1 cellular context compared by ENCODE assay signal in genomic region chr17:47785538-47786123, GRCh38.
TF ChIP-seq lines count a peak whose summit lies in the region.

No MANE protein-coding gene starts in this region.

TF ChIP-seq in HepG2, 621 proteins besides CTCF, POLR2A, EP300 and RAD21 (continued from another document and continues in another):
- TF ChIP-seq, protein P1, sequence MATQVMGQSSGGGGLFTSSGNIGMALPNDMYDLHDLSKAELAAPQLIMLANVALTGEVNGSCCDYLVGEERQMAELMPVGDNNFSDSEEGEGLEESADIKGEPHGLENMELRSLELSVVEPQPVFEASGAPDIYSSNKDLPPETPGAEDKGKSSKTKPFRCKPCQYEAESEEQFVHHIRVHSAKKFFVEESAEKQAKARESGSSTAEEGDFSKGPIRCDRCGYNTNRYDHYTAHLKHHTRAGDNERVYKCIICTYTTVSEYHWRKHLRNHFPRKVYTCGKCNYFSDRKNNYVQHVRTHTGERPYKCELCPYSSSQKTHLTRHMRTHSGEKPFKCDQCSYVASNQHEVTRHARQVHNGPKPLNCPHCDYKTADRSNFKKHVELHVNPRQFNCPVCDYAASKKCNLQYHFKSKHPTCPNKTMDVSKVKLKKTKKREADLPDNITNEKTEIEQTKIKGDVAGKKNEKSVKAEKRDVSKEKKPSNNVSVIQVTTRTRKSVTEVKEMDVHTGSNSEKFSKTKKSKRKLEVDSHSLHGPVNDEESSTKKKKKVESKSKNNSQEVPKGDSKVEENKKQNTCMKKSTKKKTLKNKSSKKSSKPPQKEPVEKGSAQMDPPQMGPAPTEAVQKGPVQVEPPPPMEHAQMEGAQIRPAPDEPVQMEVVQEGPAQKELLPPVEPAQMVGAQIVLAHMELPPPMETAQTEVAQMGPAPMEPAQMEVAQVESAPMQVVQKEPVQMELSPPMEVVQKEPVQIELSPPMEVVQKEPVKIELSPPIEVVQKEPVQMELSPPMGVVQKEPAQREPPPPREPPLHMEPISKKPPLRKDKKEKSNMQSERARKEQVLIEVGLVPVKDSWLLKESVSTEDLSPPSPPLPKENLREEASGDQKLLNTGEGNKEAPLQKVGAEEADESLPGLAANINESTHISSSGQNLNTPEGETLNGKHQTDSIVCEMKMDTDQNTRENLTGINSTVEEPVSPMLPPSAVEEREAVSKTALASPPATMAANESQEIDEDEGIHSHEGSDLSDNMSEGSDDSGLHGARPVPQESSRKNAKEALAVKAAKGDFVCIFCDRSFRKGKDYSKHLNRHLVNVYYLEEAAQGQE (IDR thresholded peaks at IDR 0.05; ENCODE audit: borderline replicate concordance in 1 of 2, low read depth in 1 of 2, low read length in 2 of 2): peak; percentile 96 to 100
- no peak for TF ChIP-seq ZNF160 (CRISPR knock-in tag; IDR thresholded peaks at IDR 0.05)
- TF ChIP-seq GLI4 (CRISPR knock-in tag; IDR thresholded peaks at IDR 0.05; ENCODE audit: borderline replicate concordance): no peak
- TF ChIP-seq ETV6 (CRISPR knock-in tag; conservative IDR thresholded peaks at IDR 0.05): peak; percentile 84; the same call in 1 of the 2 replicates
- TF ChIP-seq, protein P2, sequence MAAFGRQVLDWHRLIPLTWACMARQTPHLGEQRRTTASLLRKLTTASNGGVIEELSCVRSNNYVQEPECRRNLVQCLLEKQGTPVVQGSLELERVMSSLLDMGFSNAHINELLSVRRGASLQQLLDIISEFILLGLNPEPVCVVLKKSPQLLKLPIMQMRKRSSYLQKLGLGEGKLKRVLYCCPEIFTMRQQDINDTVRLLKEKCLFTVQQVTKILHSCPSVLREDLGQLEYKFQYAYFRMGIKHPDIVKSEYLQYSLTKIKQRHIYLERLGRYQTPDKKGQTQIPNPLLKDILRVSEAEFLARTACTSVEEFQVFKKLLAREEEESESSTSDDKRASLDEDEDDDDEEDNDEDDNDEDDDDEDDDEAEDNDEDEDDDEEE (CRISPR knock-in tag; IDR thresholded peaks at IDR 0.05): no peak
- no peak for TF ChIP-seq ELF1 (CRISPR knock-in tag; IDR thresholded peaks at IDR 0.05)
- 0 out of 2 replicates have a peak, but pooled peaks have one; percentile 36 for TF ChIP-seq SNAI1 (CRISPR knock-in tag; IDR thresholded peaks at IDR 0.05; ENCODE audit: borderline replicate concordance)
- TF ChIP-seq STAT5B (CRISPR knock-in tag; IDR thresholded peaks at IDR 0.05): peak; percentile 86; the same call in 1 of the 2 replicates
- TF ChIP-seq SOX5 (CRISPR knock-in tag; IDR thresholded peaks at IDR 0.05; ENCODE audit: borderline replicate concordance): no peak
- TF ChIP-seq, protein P3, sequence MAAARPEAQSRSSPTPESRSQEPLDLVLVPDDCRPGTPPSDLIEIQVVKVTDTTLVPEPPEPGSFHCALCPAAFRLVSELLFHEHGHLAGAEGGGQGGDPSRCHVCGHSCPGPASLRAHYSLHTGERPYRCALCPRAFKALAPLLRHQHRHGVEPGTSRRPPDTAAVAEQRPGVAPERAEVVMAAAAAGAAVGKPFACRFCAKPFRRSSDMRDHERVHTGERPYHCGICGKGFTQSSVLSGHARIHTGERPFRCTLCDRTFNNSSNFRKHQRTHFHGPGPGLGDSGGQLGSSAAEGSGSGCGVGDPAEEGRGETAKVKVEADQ (CRISPR knock-in tag; IDR thresholded peaks at IDR 0.05; ENCODE audit: borderline replicate concordance): no peak
- TF ChIP-seq ZNF142 (CRISPR knock-in tag; IDR thresholded peaks at IDR 0.05): no peak
- TF ChIP-seq KDM6A (CRISPR knock-in tag; IDR thresholded peaks at IDR 0.05; ENCODE audit: low read depth): no peak
- TF ChIP-seq ZNF124 (CRISPR knock-in tag; IDR thresholded peaks at IDR 0.05): 0 out of 2 replicates have a peak, but pooled peaks have one; percentile 59
- TF ChIP-seq ZNF501 (CRISPR knock-in tag; IDR thresholded peaks at IDR 0.05): 0 out of 2 replicates have a peak, but pooled peaks have one; percentile 31
- TF ChIP-seq LRRFIP1 (CRISPR knock-in tag; conservative IDR thresholded peaks at IDR 0.05): 0 out of 2 replicates have a peak, but pooled peaks have one; percentile 86
- TF ChIP-seq ZFAT (CRISPR knock-in tag; conservative IDR thresholded peaks at IDR 0.05): no peak
- TF ChIP-seq ZNF224 (CRISPR knock-in tag; IDR thresholded peaks at IDR 0.05): no peak
- TF ChIP-seq CBX5 (CRISPR knock-in tag; IDR thresholded peaks at IDR 0.05; ENCODE audit: borderline replicate concordance): 0 out of 2 replicates have a peak, but pooled peaks have one; percentile 37
- TF ChIP-seq ZNF230 (CRISPR knock-in tag; IDR thresholded peaks at IDR 0.05): no peak
- TF ChIP-seq USF2 (IDR thresholded peaks at IDR 0.05; ENCODE audit: low read depth, low read length): no peak
- no peak for TF ChIP-seq USF2 (CRISPR knock-in tag; IDR thresholded peaks at IDR 0.05; ENCODE audit: borderline replicate concordance)
- no peak for TF ChIP-seq HHEX (CRISPR knock-in tag; IDR thresholded peaks at IDR 0.05)
- no peak for TF ChIP-seq EZH2 (conservative IDR thresholded peaks at IDR 0.05; ENCODE audit: low read depth, low read length)
- TF ChIP-seq, protein P4, sequence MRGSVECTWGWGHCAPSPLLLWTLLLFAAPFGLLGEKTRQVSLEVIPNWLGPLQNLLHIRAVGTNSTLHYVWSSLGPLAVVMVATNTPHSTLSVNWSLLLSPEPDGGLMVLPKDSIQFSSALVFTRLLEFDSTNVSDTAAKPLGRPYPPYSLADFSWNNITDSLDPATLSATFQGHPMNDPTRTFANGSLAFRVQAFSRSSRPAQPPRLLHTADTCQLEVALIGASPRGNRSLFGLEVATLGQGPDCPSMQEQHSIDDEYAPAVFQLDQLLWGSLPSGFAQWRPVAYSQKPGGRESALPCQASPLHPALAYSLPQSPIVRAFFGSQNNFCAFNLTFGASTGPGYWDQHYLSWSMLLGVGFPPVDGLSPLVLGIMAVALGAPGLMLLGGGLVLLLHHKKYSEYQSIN (CRISPR knock-in tag; IDR thresholded peaks at IDR 0.05; ENCODE audit: borderline replicate concordance): 0 out of 2 replicates have a peak, but pooled peaks have one; percentile 41
- TF ChIP-seq ZSCAN30 (CRISPR knock-in tag; IDR thresholded peaks at IDR 0.05): no peak
- TF ChIP-seq SNAPC2 (CRISPR knock-in tag; IDR thresholded peaks at IDR 0.05): no peak
- no peak for TF ChIP-seq ZNF3 (CRISPR knock-in tag; IDR thresholded peaks at IDR 0.05)
- TF ChIP-seq, protein P5, sequence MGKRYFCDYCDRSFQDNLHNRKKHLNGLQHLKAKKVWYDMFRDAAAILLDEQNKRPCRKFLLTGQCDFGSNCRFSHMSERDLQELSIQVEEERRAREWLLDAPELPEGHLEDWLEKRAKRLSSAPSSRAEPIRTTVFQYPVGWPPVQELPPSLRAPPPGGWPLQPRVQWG (CRISPR knock-in tag; IDR thresholded peaks at IDR 0.05; ENCODE audit: borderline replicate concordance, low read depth): no peak
- peak; percentile 54; the same call in 1 of the 2 replicates for TF ChIP-seq THAP11 (CRISPR knock-in tag; IDR thresholded peaks at IDR 0.05)
- TF ChIP-seq ZNF276 (CRISPR knock-in tag; IDR thresholded peaks at IDR 0.05; ENCODE audit: low read depth): no peak
- no peak for TF ChIP-seq ZNF615 (CRISPR knock-in tag; IDR thresholded peaks at IDR 0.05; ENCODE audit: borderline replicate concordance)
- TF ChIP-seq NCOA5 (CRISPR knock-in tag; IDR thresholded peaks at IDR 0.05): no peak
- no peak for TF ChIP-seq SIX1 (CRISPR knock-in tag; IDR thresholded peaks at IDR 0.05; ENCODE audit: borderline replicate concordance)
- no peak for TF ChIP-seq POLR2G (IDR thresholded peaks at IDR 0.05; ENCODE audit: low read depth, low read length)
- peak; percentile 88; the same call in 1 of the 2 replicates for TF ChIP-seq ZBTB1 (CRISPR knock-in tag; IDR thresholded peaks at IDR 0.05; ENCODE audit: borderline replicate concordance)
- TF ChIP-seq, protein P6, sequence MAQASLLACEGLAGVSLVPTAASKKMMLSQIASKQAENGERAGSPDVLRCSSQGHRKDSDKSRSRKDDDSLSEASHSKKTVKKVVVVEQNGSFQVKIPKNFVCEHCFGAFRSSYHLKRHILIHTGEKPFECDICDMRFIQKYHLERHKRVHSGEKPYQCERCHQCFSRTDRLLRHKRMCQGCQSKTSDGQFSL (CRISPR knock-in tag; IDR thresholded peaks at IDR 0.05): no peak
- TF ChIP-seq TBL1XR1 (IDR thresholded peaks at IDR 0.05; ENCODE audit: borderline replicate concordance, low read length, partially characterized antibody): no peak
- 0 out of 2 replicates have a peak, but pooled peaks have one; percentile 39 for TF ChIP-seq HMG20B (CRISPR knock-in tag; conservative IDR thresholded peaks at IDR 0.05)
